1 cellular context compared by ENCODE assay signal in genomic region chr12:8493084-8493483, GRCh38.
TF ChIP-seq lines count a peak whose summit lies in the region.

No MANE protein-coding gene starts in this region.

TF ChIP-seq in HepG2, 621 proteins besides CTCF, POLR2A, EP300 and RAD21:
- no peak for TF ChIP-seq MIXL1 (CRISPR knock-in tag; IDR thresholded peaks at IDR 0.05)
- TF ChIP-seq SMARCE1 (IDR thresholded peaks at IDR 0.05; ENCODE audit: borderline replicate concordance), result no peak
- no peak for TF ChIP-seq SIX4 (CRISPR knock-in tag; IDR thresholded peaks at IDR 0.05)
- no peak for TF ChIP-seq TEAD3 (CRISPR knock-in tag; optimal IDR thresholded peaks at IDR 0.05; ENCODE audit: borderline replicate concordance)
- no peak for TF ChIP-seq ZNF777 (CRISPR knock-in tag; IDR thresholded peaks at IDR 0.05)
- no peak for TF ChIP-seq RBM22 (optimal IDR thresholded peaks at IDR 0.05; ENCODE audit: low read length)
- TF ChIP-seq IRF1 (CRISPR knock-in tag; IDR thresholded peaks at IDR 0.05; ENCODE audit: low read depth), result no peak
- TF ChIP-seq POLR2AphosphoS2 (IDR thresholded peaks at IDR 0.05; ENCODE audit: low read depth, low read length), result no peak
- TF ChIP-seq ZNF609 (CRISPR knock-in tag; IDR thresholded peaks at IDR 0.05; ENCODE audit: borderline replicate concordance), result no peak
- TF ChIP-seq ZNF879 (CRISPR knock-in tag; IDR thresholded peaks at IDR 0.05), result no peak
- TF ChIP-seq MXD4 (CRISPR knock-in tag; IDR thresholded peaks at IDR 0.05), result no peak
- TF ChIP-seq ZNF792 (CRISPR knock-in tag; IDR thresholded peaks at IDR 0.05), result no peak
